8 cellular contexts compared by ENCODE assay signal in the genomic region with DNA sequence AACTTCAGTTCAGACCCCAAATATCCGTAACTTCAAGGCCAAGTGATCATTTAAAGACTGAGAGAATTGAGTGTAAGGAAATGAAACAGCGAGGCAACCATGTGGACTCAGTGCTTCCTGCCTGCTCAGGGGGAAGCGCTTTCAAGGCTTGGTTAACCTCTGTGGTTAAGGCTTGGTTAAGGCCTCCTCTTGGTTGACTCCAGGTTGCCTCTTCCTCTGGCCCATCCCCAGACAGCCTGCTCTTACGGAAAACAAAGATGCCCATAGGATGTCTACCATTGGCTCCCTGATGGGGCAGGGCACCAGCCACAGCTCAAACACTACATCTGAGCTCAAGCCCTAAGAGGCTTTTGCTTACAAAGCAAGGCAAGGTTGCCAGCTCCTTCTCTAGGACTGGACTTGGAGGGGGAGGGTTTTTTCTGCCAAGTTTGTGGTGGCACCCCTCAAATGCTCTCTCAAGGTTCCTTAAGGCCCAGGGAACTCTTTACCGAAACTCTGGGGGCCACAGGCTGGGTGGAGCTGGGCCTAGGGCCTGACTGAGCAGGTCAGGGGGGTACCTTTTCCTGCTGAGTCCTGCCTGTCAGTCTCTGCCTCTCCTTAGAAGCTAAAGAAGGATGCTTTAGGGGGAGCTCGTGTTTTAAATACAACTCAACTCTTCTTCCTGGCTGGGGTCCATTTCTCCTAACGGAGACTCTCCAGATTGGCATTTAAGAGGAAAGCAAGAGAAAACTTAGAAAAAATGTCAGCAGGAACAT. TPM values are rescaled to one million over a fixed set of nuclear protein-coding genes. Genes with fewer than 3 reads are reported as not detected.
DNase-seq lines count a peak whose midpoint lies in the region; ATAC-seq and TF ChIP-seq lines count a peak whose summit lies in the region.

No MANE protein-coding gene starts in this region.

- no peaks in the 10 kb centered on the region for H3K9me3 ChIP-seq in mucosa of descending colon
- H3K9me3 ChIP-seq in Caco-2: no peaks in the 10 kb centered on the region

- DNase-seq in activated gamma-delta T cell treated with Interleukin-2 at 50 U/mL for 16 hours (peak; percentile 36), activated gamma-delta T cell (lab: John Stamatoyannopoulos, UW) (no peak), mucosa of descending colon (peak in 1 of 3 donors; percentile 27), retina (no peak), Caco-2 (no peak), NCI-H526 (lab: John Stamatoyannopoulos, UW) (no peak)
- DNase-seq in activated CD4-positive, alpha-beta T cell treated with anti-CD3 and anti-CD28 coated beads, Interleukin-2, amount 10 ng/mL, durations not matched to agents 7 days and 5 days: peak; percentile 87

- H3K36me3 Mint-ChIP-seq in activated CD4-positive, alpha-beta T cell treated with anti-CD3 and anti-CD28 coated beads, Interleukin-2, amount 10 ng/mL, durations not matched to agents 7 days and 5 days (ENCODE audit: low read depth): no peaks in the 10 kb centered on the region
- H3K36me3 Mint-ChIP-seq in Caco-2 (ENCODE audit: insufficient read depth, unreplicated experiment): peaks cover 22% of the 10 kb centered on the region

- H3K27me3 Mint-ChIP-seq in activated CD4-positive, alpha-beta T cell treated with anti-CD3 and anti-CD28 coated beads, Interleukin-2, amount 10 ng/mL, durations not matched to agents 7 days and 5 days: peaks cover 78% of the 10 kb centered on the region
- no peaks in the 10 kb centered on the region for H3K27me3 Mint-ChIP-seq in Caco-2 (ENCODE audit: insufficient read depth, unreplicated experiment)

- H3K4me1 Mint-ChIP-seq in activated CD4-positive, alpha-beta T cell treated with anti-CD3 and anti-CD28 coated beads, Interleukin-2, amount 10 ng/mL, durations not matched to agents 7 days and 5 days: peaks cover 27% of the 10 kb centered on the region
- no peaks in the 10 kb centered on the region for H3K4me1 Mint-ChIP-seq in Caco-2 (ENCODE audit: low read depth, unreplicated experiment)

- H3K27ac Mint-ChIP-seq in activated CD4-positive, alpha-beta T cell treated with anti-CD3 and anti-CD28 coated beads, Interleukin-2, amount 10 ng/mL, durations not matched to agents 7 days and 5 days: peak overlapping the region; percentile 19
- H3K27ac Mint-ChIP-seq in Caco-2 (ENCODE audit: unreplicated experiment): no peak overlapping the region

- H3K36me3 ChIP-seq in mucosa of descending colon (ENCODE audit: low read depth): no peaks in the 10 kb centered on the region
- no peaks in the 10 kb centered on the region; the same call in 1 of the 2 replicates for H3K36me3 ChIP-seq in Caco-2 (ENCODE audit: control insufficient read depth, insufficient read depth, low read length)

- ATAC-seq in HG03175 (IDR thresholded peaks at IDR 0.05; ENCODE audit: unreplicated experiment) (peak; percentile 95), mucosa of descending colon (peak; percentile 66)

- no peaks in the 10 kb centered on the region for H3K27me3 ChIP-seq in Caco-2 (replicated peaks; ENCODE audit: control insufficient read depth, insufficient read depth, low read length)

- no peak overlapping the region for H3K4me3 Mint-ChIP-seq in activated CD4-positive, alpha-beta T cell treated with anti-CD3 and anti-CD28 coated beads, Interleukin-2, amount 10 ng/mL, durations not matched to agents 7 days and 5 days
- H3K4me3 Mint-ChIP-seq in Caco-2 (ENCODE audit: unreplicated experiment): no peak overlapping the region

- no peak overlapping the region for H3K4me3 ChIP-seq in mucosa of descending colon
- H3K4me3 ChIP-seq in Caco-2 (ENCODE audit: low read depth, low read length): no peak overlapping the region

- intact Hi-C loops in mucosa of descending colon (cut with DNase I, micrococcal nuclease) (no loop called here), Caco-2 (cut with micrococcal nuclease; ENCODE audit: unreplicated experiment) (no loop called here)

- H3K4me1 ChIP-seq in mucosa of descending colon (ENCODE audit: low read depth) (no peaks in the 10 kb centered on the region), Caco-2 (no peaks in the 10 kb centered on the region)

- CTCF ChIA-PET in activated CD4-positive, alpha-beta T cell treated with anti-CD3 and anti-CD28 coated beads, Interleukin-2, amount 10 ng/mL, durations not matched to agents 7 days and 5 days (lab: Charles Lee): interaction anchor here (0.6 to 1.6 kb wide), 6 partner anchors 10 to 84 kb away, joined by 3 to 5 read pairs (median 4); a partner anchor contains a TSS
- CTCF ChIA-PET in Caco-2 (lab: Charles Lee): interaction anchor here (1.0 to 1.6 kb wide), 3 partner anchors 10 to 167 kb away, joined by 3 read pairs; a partner anchor contains a TSS

- TF ChIP-seq CTCF in mucosa of descending colon (IDR thresholded peaks at IDR 0.05) (no peak), Caco-2 (IDR thresholded peaks at IDR 0.05; ENCODE audit: insufficient read depth in 1 of 2, low read depth in 1 of 2, low read length in 1 of 2, severe bottlenecking in 1 of 2, unreplicated experiment in 1 of 2) (no peak)

- no TSS peak for BruUV-seq in Caco-2 (replicated peaks; lab: Mats Ljungman, UMichigan)

- POLR2A ChIA-PET in activated CD4-positive, alpha-beta T cell treated with anti-CD3 and anti-CD28 coated beads, Interleukin-2, amount 10 ng/mL, durations not matched to agents 7 days and 5 days (lab: Charles Lee): no interaction called here
- POLR2A ChIA-PET in Caco-2 (lab: Charles Lee): no interaction called here

- no peaks in the 10 kb centered on the region for H3K9me3 Mint-ChIP-seq in activated CD4-positive, alpha-beta T cell treated with anti-CD3 and anti-CD28 coated beads, Interleukin-2, amount 10 ng/mL, durations not matched to agents 7 days and 5 days
- H3K9me3 Mint-ChIP-seq in Caco-2 (ENCODE audit: unreplicated experiment): no peaks in the 10 kb centered on the region

RNA-seq across cellular contexts. Expression of a gene that starts 13.7 kb away (rescaled TPM):
- not detected for total RNA-seq in activated CD4-positive, alpha-beta T cell treated with anti-CD3 and anti-CD28 coated beads, Interleukin-2, amount 10 ng/mL, durations not matched to agents 7 days and 5 days
- 1 to 10 TPM in 2 of 3 donors, under 1 TPM in 1; 0.19 to 1.5 (median 1.2) TPM for total RNA-seq in mucosa of descending colon
- 200 and 201 TPM in 2 replicates for total RNA-seq in Caco-2 (2022)

RNA-seq across cellular contexts. Expression of a gene that starts 27.1 kb away (rescaled TPM):
- 100 to 1,000 TPM; 145 to 181 TPM for total RNA-seq in activated CD4-positive, alpha-beta T cell treated with anti-CD3 and anti-CD28 coated beads, Interleukin-2, amount 10 ng/mL, durations not matched to agents 7 days and 5 days
- total RNA-seq in mucosa of descending colon: 100 to 1,000 TPM in 2 of 3 donors, 10 to 100 TPM in 1; 93.9 to 208 (median 183) TPM
- total RNA-seq in Caco-2 (2022): 247 and 281 TPM in 2 replicates

Comparison
In these comparisons a context has a peak if more than half of its experiments do, and no peak if none do; other contexts are left out.
1. DNase-seq: peak in activated gamma-delta T cell treated with Interleukin-2 at 50 U/mL for 16 hours (single experiment) and activated CD4-positive, alpha-beta T cell treated with anti-CD3 and anti-CD28 coated beads, Interleukin-2, amount 10 ng/mL, durations not matched to agents 7 days and 5 days (single experiment); none in activated gamma-delta T cell (single experiment), retina (single experiment), Caco-2 (0 of 2) and NCI-H526 (0 of 2).
2. RNA of a gene that starts 13.7 kb away (total RNA-seq): 200 to 201 TPM in Caco-2; 0.19 to 1.5 TPM in mucosa of descending colon and not detected in activated CD4-positive, alpha-beta T cell treated with anti-CD3 and anti-CD28 coated beads, Interleukin-2, amount 10 ng/mL, durations not matched to agents 7 days and 5 days; every median in the first group is over 10 times any median in the second.